In the genomic region with DNA sequence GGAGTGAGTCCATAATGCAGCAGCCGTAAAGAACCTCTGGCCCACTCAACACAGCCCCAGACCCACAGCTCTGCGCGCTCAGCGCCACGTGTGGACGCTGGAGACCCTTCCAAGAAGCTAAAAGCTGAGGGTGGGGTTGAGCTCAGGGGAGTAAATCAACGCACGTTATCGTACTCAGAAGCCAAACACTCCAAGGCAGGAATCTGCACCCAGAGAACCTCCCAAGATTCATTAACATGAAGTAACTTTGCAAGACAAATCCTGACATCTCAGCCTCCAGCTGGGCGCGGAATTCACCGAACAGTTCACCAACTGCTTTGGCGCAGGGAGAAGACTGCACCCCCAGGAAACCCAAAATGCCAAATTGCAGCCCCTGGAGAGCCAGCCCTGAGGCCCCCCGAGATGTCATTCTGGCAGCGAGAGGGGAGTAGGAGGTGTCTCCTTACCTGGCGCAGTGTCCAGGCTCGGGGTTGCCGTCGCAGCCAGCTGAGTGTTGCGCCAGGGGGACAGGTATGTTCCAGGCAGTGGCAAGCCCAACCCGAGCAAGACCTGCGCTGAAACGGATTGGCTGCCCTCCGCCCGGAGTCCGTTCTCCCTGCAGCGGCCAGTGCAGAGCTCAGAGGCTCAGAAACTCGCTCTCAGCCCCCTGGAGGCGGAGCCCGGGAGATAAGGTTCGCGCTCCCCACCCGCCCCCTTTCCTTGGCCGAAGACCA, we compare ENCODE assay signal across 8 cellular contexts. TPM values are rescaled to one million over a fixed set of nuclear protein-coding genes. Genes with fewer than 3 reads are reported as not detected.
DNase-seq lines count a peak whose midpoint lies in the region; ATAC-seq and TF ChIP-seq lines count a peak whose summit lies in the region.

A gene (minus strand): TSS at position 640 of the 713 bp plus-strand sequence. CDS start 64,962 bp downstream, outside the sequence.

- intact Hi-C loops in lower lobe of right lung (cut with DNase I), result no loop called here

- H3K9me3 ChIP-seq in lower lobe of right lung, result no peaks in the 10 kb centered on the region

- H3K27ac Mint-ChIP-seq in endothelial cell (ENCODE audit: unreplicated experiment), result no peak within 1 kb of the TSS

- H3K4me3 ChIP-seq in lower lobe of right lung, result peak within 1 kb of the TSS; percentile 58
- peak within 1 kb of the TSS; percentile 35 for H3K4me3 ChIP-seq in urinary bladder (ENCODE audit: low read depth, low read length)

- peaks cover 18% of the 10 kb centered on the region for H3K4me1 ChIP-seq in lower lobe of right lung
- no peaks in the 10 kb centered on the region for H3K4me1 ChIP-seq in urinary bladder (ENCODE audit: insufficient read depth)

- H3K27me3 ChIP-seq in lower lobe of right lung (ENCODE audit: low read depth), result peaks cover 8% of the 10 kb centered on the region

- no peaks in the 10 kb centered on the region for H3K36me3 Mint-ChIP-seq in endothelial cell (ENCODE audit: low read depth, unreplicated experiment)

- 2% methylated on average over 34 of the region's 34 CpGs for WGBS in urinary bladder

- H3K36me3 ChIP-seq in lower lobe of right lung, result no peaks in the 10 kb centered on the region
- no peaks in the 10 kb centered on the region for H3K36me3 ChIP-seq in urinary bladder (ENCODE audit: insufficient read depth)

- peak within 1 kb of the TSS; percentile 54 for H3K27ac ChIP-seq in lower lobe of right lung
- no peak within 1 kb of the TSS for H3K27ac ChIP-seq in urinary bladder (ENCODE audit: low read depth)

- TF ChIP-seq CTCF in endothelial cell (IDR thresholded peaks at IDR 0.05; ENCODE audit: unreplicated experiment), result no peak
- TF ChIP-seq CTCF in lower lobe of right lung (IDR thresholded peaks at IDR 0.05), result peak; percentile 18

- H3K4me1 Mint-ChIP-seq in endothelial cell (ENCODE audit: unreplicated experiment), result peaks cover 2% of the 10 kb centered on the region

- no peaks in the 10 kb centered on the region for H3K9me3 Mint-ChIP-seq in endothelial cell (ENCODE audit: unreplicated experiment)

- H3K27me3 Mint-ChIP-seq in endothelial cell (ENCODE audit: unreplicated experiment), result no peaks in the 10 kb centered on the region

- ATAC-seq in lower lobe of right lung (peak; percentile 67 to 78), GM21737 (IDR thresholded peaks at IDR 0.05; ENCODE audit: unreplicated experiment) (no peak)

- peak within 1 kb of the TSS; percentile 86 for H3K4me3 Mint-ChIP-seq in endothelial cell (ENCODE audit: unreplicated experiment)

- DNase-seq in NCI-H524 (lab: John Stamatoyannopoulos, UW) (peak; percentile 28 to 54), NCI-H524 treated with DMSO at 0.1 percent for 48 hours (lab: John Stamatoyannopoulos, UW) (no peak), endothelial cell (ENCODE audit: low spot score) (peak; percentile 67), lower lobe of right lung (peak; percentile 49), NCI-H146 treated with DMSO at 0.1 percent for 48 hours (lab: John Stamatoyannopoulos, UW; ENCODE audit: unreplicated experiment) (no peak)
- DNase-seq in activated CD4-positive, alpha-beta T cell treated with anti-CD3 and anti-CD28 coated beads, Interleukin-2, amount 50 U/mL, for 1 hour, result no peak

RNA-seq across cellular contexts. Expression of the gene that starts here (rescaled TPM):
- total RNA-seq in endothelial cell (ENCODE audit: unreplicated experiment) (1.2 TPM), lower lobe of right lung (9.4 TPM), urinary bladder (151 TPM)
- polyA plus RNA-seq in urinary bladder, result 16.8 TPM

Comparison
In these comparisons a context has a peak if more than half of its experiments do, and no peak if none do; other contexts are left out.
1. RNA of the gene that starts here (total RNA-seq): 151 TPM in urinary bladder (single experiment); 9.4 TPM in lower lobe of right lung (single experiment) and 1.2 TPM in endothelial cell (single experiment); every median in the first group is over 10 times any median in the second.
2. DNase-seq: peak in NCI-H524 (2 of 2), endothelial cell (single experiment) and lower lobe of right lung (single experiment); none in NCI-H524 treated with DMSO at 0.1 percent for 48 hours (single experiment), NCI-H146 treated with DMSO at 0.1 percent for 48 hours (single experiment) and activated CD4-positive, alpha-beta T cell treated with anti-CD3 and anti-CD28 coated beads, Interleukin-2, amount 50 U/mL, for 1 hour (single experiment).